Comparison of ENCODE assay signal across 1 cellular context in genomic region chr2:233053928-233054774, GRCh38.
TF ChIP-seq lines count a peak whose summit lies in the region.

No MANE protein-coding gene starts in this region.

TF ChIP-seq in K562, 482 proteins besides CTCF, POLR2A, EP300 and RAD21 (continued from another document):
- TF ChIP-seq MLLT1 (IDR thresholded peaks at IDR 0.05) (no peak), TOE1 (IDR thresholded peaks at IDR 0.05; ENCODE audit: borderline replicate concordance) (no peak), TOE1 (CRISPR knock-in tag; IDR thresholded peaks at IDR 0.05; ENCODE audit: borderline replicate concordance, low read depth) (no peak), MXI1 (IDR thresholded peaks at IDR 0.05; ENCODE audit: low read depth, low read length) (no peak), ZKSCAN8 (CRISPR knock-in tag; IDR thresholded peaks at IDR 0.05) (no peak), TCF7L2 (IDR thresholded peaks at IDR 0.05; ENCODE audit: low read depth, low read length) (no peak), DNMT1 (IDR thresholded peaks at IDR 0.05) (no peak), ZNF609 (CRISPR knock-in tag; IDR thresholded peaks at IDR 0.05; ENCODE audit: borderline replicate concordance) (no peak), DEAF1 (CRISPR knock-in tag; IDR thresholded peaks at IDR 0.05) (0 out of 2 replicates have a peak, but pooled peaks have one; percentile 7), RCOR1 (IDR thresholded peaks at IDR 0.05; ENCODE audit: borderline replicate concordance in 1 of 2, low read depth in 2 of 2, low read length in 2 of 2) (0 out of 4 replicates have a peak, but pooled peaks of 1 of the 2 experiments have one; percentile 11), EP400 (IDR thresholded peaks at IDR 0.05) (no peak), SREBF1 (IDR thresholded peaks at IDR 0.05; ENCODE audit: borderline replicate concordance, low read depth, low read length) (no peak), ERF (CRISPR knock-in tag; IDR thresholded peaks at IDR 0.05) (no peak), FOXK1 (CRISPR knock-in tag; IDR thresholded peaks at IDR 0.05; ENCODE audit: borderline replicate concordance) (no peak), SMC3 (conservative IDR thresholded peaks at IDR 0.05; ENCODE audit: insufficient read depth, low read depth, low read length) (peak; percentile 60), CHCHD3 (CRISPR knock-in tag; IDR thresholded peaks at IDR 0.05) (no peak), RAD51 (IDR thresholded peaks at IDR 0.05; ENCODE audit: borderline replicate concordance, low read depth) (no peak), RHOXF2B (CRISPR knock-in tag; conservative IDR thresholded peaks at IDR 0.05) (no peak), KDM2B (CRISPR knock-in tag; IDR thresholded peaks at IDR 0.05) (no peak), CEBPB (tag; IDR thresholded peaks at IDR 0.05) (no peak), XRCC5 (IDR thresholded peaks at IDR 0.05; ENCODE audit: low read depth, low read length) (peak; percentile 58; the same call in 1 of the 2 replicates), TCFL5 (CRISPR knock-in tag; conservative IDR thresholded peaks at IDR 0.05) (no peak), CREB3 (tag; conservative IDR thresholded peaks at IDR 0.05; ENCODE audit: low read depth) (no peak), ZNF354B (CRISPR knock-in tag; IDR thresholded peaks at IDR 0.05) (no peak)
- TF ChIP-seq, protein P1, sequence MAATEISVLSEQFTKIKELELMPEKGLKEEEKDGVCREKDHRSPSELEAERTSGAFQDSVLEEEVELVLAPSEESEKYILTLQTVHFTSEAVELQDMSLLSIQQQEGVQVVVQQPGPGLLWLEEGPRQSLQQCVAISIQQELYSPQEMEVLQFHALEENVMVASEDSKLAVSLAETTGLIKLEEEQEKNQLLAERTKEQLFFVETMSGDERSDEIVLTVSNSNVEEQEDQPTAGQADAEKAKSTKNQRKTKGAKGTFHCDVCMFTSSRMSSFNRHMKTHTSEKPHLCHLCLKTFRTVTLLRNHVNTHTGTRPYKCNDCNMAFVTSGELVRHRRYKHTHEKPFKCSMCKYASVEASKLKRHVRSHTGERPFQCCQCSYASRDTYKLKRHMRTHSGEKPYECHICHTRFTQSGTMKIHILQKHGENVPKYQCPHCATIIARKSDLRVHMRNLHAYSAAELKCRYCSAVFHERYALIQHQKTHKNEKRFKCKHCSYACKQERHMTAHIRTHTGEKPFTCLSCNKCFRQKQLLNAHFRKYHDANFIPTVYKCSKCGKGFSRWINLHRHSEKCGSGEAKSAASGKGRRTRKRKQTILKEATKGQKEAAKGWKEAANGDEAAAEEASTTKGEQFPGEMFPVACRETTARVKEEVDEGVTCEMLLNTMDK (IDR thresholded peaks at IDR 0.05; ENCODE audit: borderline replicate concordance, insufficient read depth, low read depth, low read length, poor library complexity, severe bottlenecking): peak; percentile 40
- TF ChIP-seq, protein P2, sequence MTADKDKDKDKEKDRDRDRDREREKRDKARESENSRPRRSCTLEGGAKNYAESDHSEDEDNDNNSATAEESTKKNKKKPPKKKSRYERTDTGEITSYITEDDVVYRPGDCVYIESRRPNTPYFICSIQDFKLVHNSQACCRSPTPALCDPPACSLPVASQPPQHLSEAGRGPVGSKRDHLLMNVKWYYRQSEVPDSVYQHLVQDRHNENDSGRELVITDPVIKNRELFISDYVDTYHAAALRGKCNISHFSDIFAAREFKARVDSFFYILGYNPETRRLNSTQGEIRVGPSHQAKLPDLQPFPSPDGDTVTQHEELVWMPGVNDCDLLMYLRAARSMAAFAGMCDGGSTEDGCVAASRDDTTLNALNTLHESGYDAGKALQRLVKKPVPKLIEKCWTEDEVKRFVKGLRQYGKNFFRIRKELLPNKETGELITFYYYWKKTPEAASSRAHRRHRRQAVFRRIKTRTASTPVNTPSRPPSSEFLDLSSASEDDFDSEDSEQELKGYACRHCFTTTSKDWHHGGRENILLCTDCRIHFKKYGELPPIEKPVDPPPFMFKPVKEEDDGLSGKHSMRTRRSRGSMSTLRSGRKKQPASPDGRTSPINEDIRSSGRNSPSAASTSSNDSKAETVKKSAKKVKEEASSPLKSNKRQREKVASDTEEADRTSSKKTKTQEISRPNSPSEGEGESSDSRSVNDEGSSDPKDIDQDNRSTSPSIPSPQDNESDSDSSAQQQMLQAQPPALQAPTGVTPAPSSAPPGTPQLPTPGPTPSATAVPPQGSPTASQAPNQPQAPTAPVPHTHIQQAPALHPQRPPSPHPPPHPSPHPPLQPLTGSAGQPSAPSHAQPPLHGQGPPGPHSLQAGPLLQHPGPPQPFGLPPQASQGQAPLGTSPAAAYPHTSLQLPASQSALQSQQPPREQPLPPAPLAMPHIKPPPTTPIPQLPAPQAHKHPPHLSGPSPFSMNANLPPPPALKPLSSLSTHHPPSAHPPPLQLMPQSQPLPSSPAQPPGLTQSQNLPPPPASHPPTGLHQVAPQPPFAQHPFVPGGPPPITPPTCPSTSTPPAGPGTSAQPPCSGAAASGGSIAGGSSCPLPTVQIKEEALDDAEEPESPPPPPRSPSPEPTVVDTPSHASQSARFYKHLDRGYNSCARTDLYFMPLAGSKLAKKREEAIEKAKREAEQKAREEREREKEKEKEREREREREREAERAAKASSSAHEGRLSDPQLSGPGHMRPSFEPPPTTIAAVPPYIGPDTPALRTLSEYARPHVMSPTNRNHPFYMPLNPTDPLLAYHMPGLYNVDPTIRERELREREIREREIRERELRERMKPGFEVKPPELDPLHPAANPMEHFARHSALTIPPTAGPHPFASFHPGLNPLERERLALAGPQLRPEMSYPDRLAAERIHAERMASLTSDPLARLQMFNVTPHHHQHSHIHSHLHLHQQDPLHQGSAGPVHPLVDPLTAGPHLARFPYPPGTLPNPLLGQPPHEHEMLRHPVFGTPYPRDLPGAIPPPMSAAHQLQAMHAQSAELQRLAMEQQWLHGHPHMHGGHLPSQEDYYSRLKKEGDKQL (CRISPR knock-in tag; IDR thresholded peaks at IDR 0.05; ENCODE audit: borderline replicate concordance): no peak
- TF ChIP-seq, protein P3, sequence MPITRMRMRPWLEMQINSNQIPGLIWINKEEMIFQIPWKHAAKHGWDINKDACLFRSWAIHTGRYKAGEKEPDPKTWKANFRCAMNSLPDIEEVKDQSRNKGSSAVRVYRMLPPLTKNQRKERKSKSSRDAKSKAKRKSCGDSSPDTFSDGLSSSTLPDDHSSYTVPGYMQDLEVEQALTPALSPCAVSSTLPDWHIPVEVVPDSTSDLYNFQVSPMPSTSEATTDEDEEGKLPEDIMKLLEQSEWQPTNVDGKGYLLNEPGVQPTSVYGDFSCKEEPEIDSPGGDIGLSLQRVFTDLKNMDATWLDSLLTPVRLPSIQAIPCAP (CRISPR knock-in tag; IDR thresholded peaks at IDR 0.05; ENCODE audit: borderline replicate concordance): no peak
